Comparison of ENCODE assay signal across 8 cellular contexts in genomic region chr6:129672883-129673631, GRCh38. TPM values are rescaled to one million over a fixed set of nuclear protein-coding genes. Genes with fewer than 3 reads are reported as not detected.
DNase-seq lines count a peak whose midpoint lies in the region; ATAC-seq and TF ChIP-seq lines count a peak whose summit lies in the region.

No MANE protein-coding gene starts in this region.

- H3K27ac Mint-ChIP-seq in type B pancreatic cell: no peak overlapping the region

- H3K36me3 Mint-ChIP-seq in type B pancreatic cell: no peaks in the 10 kb centered on the region

- H3K4me1 Mint-ChIP-seq in type B pancreatic cell (ENCODE audit: unreplicated experiment): peaks cover 24% of the 10 kb centered on the region

- ATAC-seq in GM18499 (IDR thresholded peaks at IDR 0.05; ENCODE audit: insufficient read depth, unreplicated experiment) (peak; percentile 75), GM21786 (IDR thresholded peaks at IDR 0.05; ENCODE audit: unreplicated experiment) (peak; percentile 71)

- no peaks in the 10 kb centered on the region for H3K27me3 Mint-ChIP-seq in type B pancreatic cell

- peaks cover 7% of the 10 kb centered on the region for H3K9me3 Mint-ChIP-seq in type B pancreatic cell

- no peak overlapping the region for H3K4me3 ChIP-seq in astrocyte of the spinal cord (ENCODE audit: low read depth, low read length)

- TF ChIP-seq CTCF in astrocyte of the spinal cord (IDR thresholded peaks at IDR 0.05; ENCODE audit: low read depth, low read length) (no peak), type B pancreatic cell (conservative IDR thresholded peaks at IDR 0.05) (no peak)

- DNase-seq in KBM-7 (peak; percentile 20), astrocyte of the spinal cord (ENCODE audit: low read depth, low spot score) (peak; percentile 87), lung microvascular endothelial cell (ENCODE audit: low read depth in 2 of 2) (peak; percentile 49 to 86), type B pancreatic cell (ENCODE audit: extremely low spot score, unreplicated experiment) (no peak), NCI-H748 treated with DMSO at 0.1 percent for 48 hours (lab: John Stamatoyannopoulos, UW) (no peak), DMS114 treated with DMSO at 0.1 percent for 48 hours (lab: John Stamatoyannopoulos, UW; ENCODE audit: unreplicated experiment) (no peak)

- H3K4me3 Mint-ChIP-seq in type B pancreatic cell: no peak overlapping the region

- in situ Hi-C loops in KBM-7 (cut with MboI; ENCODE audit: low pct_unique_long_range_greater_than_20kb, low sequenced_read_pairs) (no loop called here), astrocyte of the spinal cord (cut with HindIII; ENCODE audit: low sequenced_read_pairs) (no loop called here)

RNA-seq across cellular contexts. Expression of gene ARHGAP18, which starts 36.9 kb away (rescaled TPM):
- 27.6 and 54.7 TPM in 2 replicates for total RNA-seq in lung microvascular endothelial cell
- total RNA-seq in type B pancreatic cell (ENCODE audit: low replicate concordance): 9.2 and 12.0 TPM in 2 replicates

Comparison
In these comparisons a context has a peak if more than half of its experiments do, and no peak if none do; other contexts are left out.
1. DNase-seq: peak in KBM-7 (single experiment), astrocyte of the spinal cord (single experiment) and lung microvascular endothelial cell (2 of 2); none in type B pancreatic cell (single experiment), NCI-H748 treated with DMSO at 0.1 percent for 48 hours (single experiment) and DMS114 treated with DMSO at 0.1 percent for 48 hours (single experiment).